In genomic region chr9:129440394-129441186, GRCh38 we compare ENCODE assay signal across 17 cellular contexts.
"Had no signal": no experiment of that assay in that cellular context is flagged by ENCODE, and none has a peak within 500 bp of the region (broad histone marks: within the 10 kb centered on the region; RNA-seq: fewer than 3 reads in every experiment).

No MANE protein-coding gene starts in this region.

- H3K4me3 Mint-ChIP-seq: activated naive CD4-positive, alpha-beta T cell treated with anti-CD3 and anti-CD28 coated beads for 36 hours; activated T-cell treated with anti-CD3 and anti-CD28 coated beads, Interleukin-2, amount 50 U/mL, for 4 hours; stimulated activated naive B cell treated with anti-CD40 and anti-IgM and Interleukin-4, amounts not matched to agents 10 μg/mL and 1 μg/mL and 100 μg/mL, for 72 hours; WTC11 had no signal

- H3K36me3 Mint-ChIP-seq: stimulated activated naive B cell treated with anti-CD40 and anti-IgM and Interleukin-4, amounts not matched to agents 10 μg/mL and 1 μg/mL and 100 μg/mL, for 72 hours; WTC11 had no signal

- H3K36me3 ChIP-seq: adrenal gland, spleen, thoracic aorta had no signal

- DNase-seq: activated CD4-positive, alpha-beta T cell treated with anti-CD3 and anti-CD28 coated beads for 4 hours; activated CD8-positive, alpha-beta memory T cell treated with anti-CD3 and anti-CD28 coated beads, Interleukin-2, amount 50 U/mL, for 4 hours; activated naive CD4-positive, alpha-beta T cell treated with anti-CD3 and anti-CD28 coated beads for 36 hours; activated T-cell treated with anti-CD3 and anti-CD28 coated beads, Interleukin-2, amount 50 U/mL, for 4 hours; adrenal gland; effector memory CD4-positive, alpha-beta T cell; hypothalamus; kidney; mammary epithelial cell; nucleus accumbens; retina; spleen; stimulated activated CD4-positive, alpha-beta T cell treated with anti-CD3 and anti-CD28 coated beads, Interleukin-4, amount 100 ng/mL, for 4 hours; stimulated activated naive B cell treated with anti-CD40 and anti-IgM and Interleukin-4, amounts not matched to agents 10 μg/mL and 1 μg/mL and 100 μg/mL, for 72 hours had no signal

- H3K27me3 ChIP-seq: adrenal gland had no signal

- H3K9me3 ChIP-seq: adrenal gland, thoracic aorta had no signal

- H3K27ac ChIP-seq: adrenal gland, spleen had no signal

- ATAC-seq: activated T-cell treated with anti-CD3 and anti-CD28 coated beads, Interleukin-2, amount 50 U/mL, for 4 hours; left lobe of liver; stimulated activated naive B cell treated with anti-CD40 and anti-IgM and Interleukin-4, amounts not matched to agents 10 μg/mL and 1 μg/mL and 100 μg/mL, for 72 hours; WTC11 had no signal

- H3K27ac Mint-ChIP-seq: activated naive CD4-positive, alpha-beta T cell treated with anti-CD3 and anti-CD28 coated beads for 36 hours; WTC11 had no signal

- H3K4me3 ChIP-seq: adrenal gland, spleen, thoracic aorta had no signal
